ENCODE assay signal across 33 cellular contexts in genomic region chr11:117559698-117560097, GRCh38.
"Had no signal": no experiment of that assay in that cellular context is flagged by ENCODE, and none has a peak within 500 bp of the region (broad histone marks: within the 10 kb centered on the region; RNA-seq: fewer than 3 reads in every experiment).

No MANE protein-coding gene starts in this region.

- H3K4me3 Mint-ChIP-seq: activated CD4-positive, alpha-beta memory T cell treated with anti-CD3 and anti-CD28 coated beads, Interleukin-2, amount 10 ng/mL, durations not matched to agents 7 days and 5 days; activated CD8-positive, alpha-beta memory T cell treated with anti-CD3 and anti-CD28 coated beads, Interleukin-2, amount 10 ng/mL, durations not matched to agents 7 days and 5 days; activated naive CD4-positive, alpha-beta T cell treated with anti-CD3 and anti-CD28 coated beads, Interleukin-2, amount 10 ng/mL, durations not matched to agents 7 days and 5 days; activated naive CD8-positive, alpha-beta T cell; activated naive CD8-positive, alpha-beta T cell treated with anti-CD3 and anti-CD28 coated beads, Interleukin-2, amount 50 U/mL, for 24 hours; brain had no signal

- H3K27ac Mint-ChIP-seq: activated CD4-positive, alpha-beta memory T cell treated with anti-CD3 and anti-CD28 coated beads, Interleukin-2, amount 10 ng/mL, durations not matched to agents 7 days and 5 days; activated CD8-positive, alpha-beta memory T cell treated with anti-CD3 and anti-CD28 coated beads, Interleukin-2, amount 10 ng/mL, durations not matched to agents 7 days and 5 days; activated naive CD4-positive, alpha-beta T cell treated with anti-CD3 and anti-CD28 coated beads, Interleukin-2, amount 10 ng/mL, durations not matched to agents 7 days and 5 days; activated naive CD8-positive, alpha-beta T cell; activated naive CD8-positive, alpha-beta T cell treated with anti-CD3 and anti-CD28 coated beads, Interleukin-2, amount 50 U/mL, for 24 hours had no signal

- DNase-seq: activated CD4-positive, alpha-beta memory T cell treated with anti-CD3 and anti-CD28 coated beads, Interleukin-2, amount 10 ng/mL, durations not matched to agents 7 days and 5 days; activated CD4-positive, alpha-beta T cell treated with anti-CD3 and anti-CD28 coated beads for 1 hour; activated CD4-positive, alpha-beta T cell treated with anti-CD3 and anti-CD28 coated beads for 48 hours; activated CD4-positive, CD25-positive, alpha-beta regulatory T cell; activated CD8-positive, alpha-beta memory T cell treated with anti-CD3 and anti-CD28 coated beads for 24 hours; activated CD8-positive, alpha-beta memory T cell treated with anti-CD3 and anti-CD28 coated beads, Interleukin-2, amount 10 ng/mL, durations not matched to agents 7 days and 5 days; activated CD8-positive, alpha-beta memory T cell treated with anti-CD3 and anti-CD28 coated beads, Interleukin-2, amount 50 U/mL, for 48 hours; activated effector memory CD4-positive, alpha-beta T cell treated with Interleukin-2 at 50 U/mL for 16 hours; activated naive CD4-positive, alpha-beta T cell treated with anti-CD3 and anti-CD28 coated beads, Interleukin-2, amount 10 ng/mL, durations not matched to agents 7 days and 5 days; activated naive CD8-positive, alpha-beta T cell treated with anti-CD3 and anti-CD28 coated beads, Interleukin-2, amount 50 U/mL, for 24 hours; activated T-cell treated with anti-CD3 and anti-CD28 coated beads, Interleukin-2, amount 50 U/mL, for 48 hours; anterior cingulate cortex; caudate nucleus; Kasumi-1; MG63; NCI-H1092 treated with DMSO at 0.1 percent for 48 hours; NCI-H1417; NCI-H146; NCI-H187; NCI-H2029 treated with DMSO at 0.1 percent for 48 hours; NCI-H2107; NCI-H2171; NCI-H510A; NCI-H748 treated with DMSO at 0.1 percent for 48 hours; NK-92 treated with Interleukin-12 subunit alpha and Interleukin-12 subunit beta, amount 100 ng/mL, for 24 hours; PC-9; Right ventricle myocardium superior; SW 1271; T-helper 1 cell; T-helper 2 cell; T-helper 9 cell had no signal

- H3K4me1 Mint-ChIP-seq: activated CD4-positive, alpha-beta memory T cell treated with anti-CD3 and anti-CD28 coated beads, Interleukin-2, amount 10 ng/mL, durations not matched to agents 7 days and 5 days; activated CD8-positive, alpha-beta memory T cell treated with anti-CD3 and anti-CD28 coated beads, Interleukin-2, amount 10 ng/mL, durations not matched to agents 7 days and 5 days; activated naive CD4-positive, alpha-beta T cell treated with anti-CD3 and anti-CD28 coated beads, Interleukin-2, amount 10 ng/mL, durations not matched to agents 7 days and 5 days; activated naive CD8-positive, alpha-beta T cell treated with anti-CD3 and anti-CD28 coated beads, Interleukin-2, amount 50 U/mL, for 24 hours had no signal

- H3K36me3 ChIP-seq: MG63 had no signal

- H3K4me3 ChIP-seq: MG63, PC-9 had no signal

- H3K36me3 Mint-ChIP-seq: activated CD8-positive, alpha-beta memory T cell treated with anti-CD3 and anti-CD28 coated beads, Interleukin-2, amount 10 ng/mL, durations not matched to agents 7 days and 5 days; activated naive CD4-positive, alpha-beta T cell treated with anti-CD3 and anti-CD28 coated beads, Interleukin-2, amount 10 ng/mL, durations not matched to agents 7 days and 5 days; activated naive CD8-positive, alpha-beta T cell; brain had no signal

- H3K9me3 Mint-ChIP-seq: activated CD4-positive, alpha-beta memory T cell treated with anti-CD3 and anti-CD28 coated beads, Interleukin-2, amount 10 ng/mL, durations not matched to agents 7 days and 5 days; activated naive CD4-positive, alpha-beta T cell treated with anti-CD3 and anti-CD28 coated beads, Interleukin-2, amount 10 ng/mL, durations not matched to agents 7 days and 5 days; activated naive CD8-positive, alpha-beta T cell treated with anti-CD3 and anti-CD28 coated beads, Interleukin-2, amount 50 U/mL, for 24 hours; brain had no signal
